Comparison of ENCODE assay signal across 14 cellular contexts in the genomic region with DNA sequence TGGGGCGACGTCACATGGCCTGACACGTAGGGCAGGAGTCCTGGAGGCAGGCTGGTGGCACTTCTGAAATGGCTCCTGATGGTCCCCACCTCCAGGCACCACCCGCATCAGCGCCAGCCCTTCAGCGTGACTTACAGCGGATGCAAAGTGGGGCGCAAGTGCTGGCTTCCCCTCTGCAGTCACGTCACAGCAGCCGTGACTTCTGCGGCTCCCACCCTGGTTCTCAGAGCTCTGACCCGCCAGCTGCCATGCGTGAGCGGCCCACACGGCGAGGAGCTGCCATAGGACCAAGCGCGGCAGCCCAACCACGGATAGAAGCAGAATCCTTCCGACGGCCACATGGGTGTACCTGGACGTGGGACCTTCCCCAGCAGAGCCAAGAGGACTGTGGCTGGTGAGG.
DNase-seq lines count a peak whose midpoint lies in the region; ATAC-seq and TF ChIP-seq lines count a peak whose summit lies in the region.
"Had no signal": no experiment of that assay in that cellular context is flagged by ENCODE, and none has a peak within 500 bp of the region (broad histone marks: within the 10 kb centered on the region; RNA-seq: fewer than 3 reads in every experiment).

No MANE protein-coding gene starts in this region.

- TF ChIP-seq CTCF in heart left ventricle (IDR thresholded peaks at IDR 0.05), result no peak

- H3K27me3 ChIP-seq in heart left ventricle (no peaks in the 10 kb centered on the region), right cardiac atrium (ENCODE audit: control insufficient read depth, insufficient read depth) (no peaks in the 10 kb centered on the region)

- WGBS in heart left ventricle, 4 donors, result 93 to 98% (median 95%) methylated on average over 14 to 22 of the region's 22 CpGs
- WGBS in right cardiac atrium, result 98% methylated on average over 22 of the region's 22 CpGs

- no peaks in the 10 kb centered on the region for H3K4me1 ChIP-seq in heart left ventricle
- H3K4me1 ChIP-seq in right cardiac atrium (ENCODE audit: control insufficient read depth, insufficient read depth, low read length), result no peaks in the 10 kb centered on the region

- H3K36me3 ChIP-seq in heart left ventricle, result no peaks in the 10 kb centered on the region

- H3K27ac ChIP-seq in heart left ventricle (no peak overlapping the region), right cardiac atrium (ENCODE audit: low read length) (no peak overlapping the region)

- H3K9me3 ChIP-seq in heart left ventricle, result peaks cover 0 to 20% (median 0%) of the 10 kb centered on the region in 12 donors
- no peaks in the 10 kb centered on the region for H3K9me3 ChIP-seq in right cardiac atrium (ENCODE audit: control insufficient read depth, low read length)

- ATAC-seq in heart left ventricle (no peak), right cardiac atrium (no peak)
- ATAC-seq: GM23338, Panc1 had no signal

- no peak for TF ChIP-seq POLR2A in heart left ventricle (IDR thresholded peaks at IDR 0.05)

- intact Hi-C loops in cardiac septum (cut with DNase I) (no loop called here), heart left ventricle (cut with DNase I) (no loop called here), right cardiac atrium (cut with DNase I) (no loop called here), posterior vena cava (cut with DNase I) (no loop called here)

- H3K4me3 ChIP-seq in heart left ventricle (no peak overlapping the region), right cardiac atrium (ENCODE audit: low read length) (no peak overlapping the region)
- H3K4me3 ChIP-seq: GM23338 had no signal

- DNase-seq in cardiac septum (ENCODE audit: low spot score), result peak; percentile 63
- DNase-seq in heart left ventricle, result no peak
- peak in 2 of 3 donors; percentile 32 to 41 for DNase-seq in right cardiac atrium
- peak; percentile 56 for DNase-seq in posterior vena cava (ENCODE audit: low spot score)
- no peak for DNase-seq in DMS79 treated with DMSO at 0.1 percent for 48 hours (lab: John Stamatoyannopoulos, UW)
- no peak for DNase-seq in activated CD8-positive, alpha-beta memory T cell treated with anti-CD3 and anti-CD28 coated beads, Interleukin-2, amount 50 U/mL, for 48 hours
- DNase-seq in SHP77 treated with DMSO at 0.1 percent for 48 hours (lab: John Stamatoyannopoulos, UW), result no peak
- DNase-seq: AML-193, DMS53, Kasumi-1, NCI-H2029, NCI-H2171 treated with DMSO at 0.1 percent for 48 hours had no signal

Comparison
In these comparisons a context has a peak if more than half of its experiments do, and no peak if none do; other contexts are left out.
1. DNase-seq: peak in cardiac septum (single experiment), right cardiac atrium (2 of 3) and posterior vena cava (single experiment); none in heart left ventricle (0 of 5), DMS79 treated with DMSO at 0.1 percent for 48 hours (single experiment), activated CD8-positive, alpha-beta memory T cell treated with anti-CD3 and anti-CD28 coated beads, Interleukin-2, amount 50 U/mL, for 48 hours (single experiment) and SHP77 treated with DMSO at 0.1 percent for 48 hours (single experiment).